2 cellular contexts compared by ENCODE assay signal in the genomic region with DNA sequence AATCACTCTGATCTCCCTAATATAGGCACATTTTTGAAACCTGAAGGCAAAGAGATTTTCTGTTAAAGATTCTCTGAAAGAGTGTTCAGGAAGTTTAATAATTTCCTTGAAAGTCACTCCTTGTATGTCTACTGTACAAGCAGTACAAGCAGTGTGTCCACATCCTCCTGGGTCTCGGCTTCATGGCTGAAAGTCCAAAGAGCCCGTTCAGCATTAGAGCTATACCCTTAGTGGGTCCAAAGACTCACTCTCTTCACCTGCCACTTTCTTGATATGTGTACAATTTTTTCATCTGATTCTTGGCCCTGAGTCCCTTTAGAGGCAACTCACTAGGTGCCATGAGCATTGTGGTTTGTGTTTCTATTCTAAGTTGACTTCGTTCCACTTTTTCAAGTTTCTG.
A peak's percentile ranks its signal among the peaks of the same experiment; 100 is the strongest.
TF ChIP-seq lines count a peak whose summit lies in the region.

No MANE protein-coding gene starts in this region.

TF ChIP-seq in GM23338, 12 proteins besides CTCF, POLR2A, EP300 and RAD21 (continued from another document):
- TF ChIP-seq EZH2phosphoT487 (IDR thresholded peaks at IDR 0.05; ENCODE audit: unreplicated experiment) (no peak), JUNB (IDR thresholded peaks at IDR 0.05; ENCODE audit: unreplicated experiment) (no peak), POLR2AphosphoS5 (IDR thresholded peaks at IDR 0.05; ENCODE audit: low read depth) (no peak), STAT1 (IDR thresholded peaks at IDR 0.05; ENCODE audit: unreplicated experiment) (no peak), ZNF331 (CRISPR knock-in tag; IDR thresholded peaks at IDR 0.05; ENCODE audit: low read depth) (no peak)
- TF ChIP-seq, protein P1, sequence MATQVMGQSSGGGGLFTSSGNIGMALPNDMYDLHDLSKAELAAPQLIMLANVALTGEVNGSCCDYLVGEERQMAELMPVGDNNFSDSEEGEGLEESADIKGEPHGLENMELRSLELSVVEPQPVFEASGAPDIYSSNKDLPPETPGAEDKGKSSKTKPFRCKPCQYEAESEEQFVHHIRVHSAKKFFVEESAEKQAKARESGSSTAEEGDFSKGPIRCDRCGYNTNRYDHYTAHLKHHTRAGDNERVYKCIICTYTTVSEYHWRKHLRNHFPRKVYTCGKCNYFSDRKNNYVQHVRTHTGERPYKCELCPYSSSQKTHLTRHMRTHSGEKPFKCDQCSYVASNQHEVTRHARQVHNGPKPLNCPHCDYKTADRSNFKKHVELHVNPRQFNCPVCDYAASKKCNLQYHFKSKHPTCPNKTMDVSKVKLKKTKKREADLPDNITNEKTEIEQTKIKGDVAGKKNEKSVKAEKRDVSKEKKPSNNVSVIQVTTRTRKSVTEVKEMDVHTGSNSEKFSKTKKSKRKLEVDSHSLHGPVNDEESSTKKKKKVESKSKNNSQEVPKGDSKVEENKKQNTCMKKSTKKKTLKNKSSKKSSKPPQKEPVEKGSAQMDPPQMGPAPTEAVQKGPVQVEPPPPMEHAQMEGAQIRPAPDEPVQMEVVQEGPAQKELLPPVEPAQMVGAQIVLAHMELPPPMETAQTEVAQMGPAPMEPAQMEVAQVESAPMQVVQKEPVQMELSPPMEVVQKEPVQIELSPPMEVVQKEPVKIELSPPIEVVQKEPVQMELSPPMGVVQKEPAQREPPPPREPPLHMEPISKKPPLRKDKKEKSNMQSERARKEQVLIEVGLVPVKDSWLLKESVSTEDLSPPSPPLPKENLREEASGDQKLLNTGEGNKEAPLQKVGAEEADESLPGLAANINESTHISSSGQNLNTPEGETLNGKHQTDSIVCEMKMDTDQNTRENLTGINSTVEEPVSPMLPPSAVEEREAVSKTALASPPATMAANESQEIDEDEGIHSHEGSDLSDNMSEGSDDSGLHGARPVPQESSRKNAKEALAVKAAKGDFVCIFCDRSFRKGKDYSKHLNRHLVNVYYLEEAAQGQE (IDR thresholded peaks at IDR 0.05; ENCODE audit: unreplicated experiment): no peak
- TF ChIP-seq, protein P2, sequence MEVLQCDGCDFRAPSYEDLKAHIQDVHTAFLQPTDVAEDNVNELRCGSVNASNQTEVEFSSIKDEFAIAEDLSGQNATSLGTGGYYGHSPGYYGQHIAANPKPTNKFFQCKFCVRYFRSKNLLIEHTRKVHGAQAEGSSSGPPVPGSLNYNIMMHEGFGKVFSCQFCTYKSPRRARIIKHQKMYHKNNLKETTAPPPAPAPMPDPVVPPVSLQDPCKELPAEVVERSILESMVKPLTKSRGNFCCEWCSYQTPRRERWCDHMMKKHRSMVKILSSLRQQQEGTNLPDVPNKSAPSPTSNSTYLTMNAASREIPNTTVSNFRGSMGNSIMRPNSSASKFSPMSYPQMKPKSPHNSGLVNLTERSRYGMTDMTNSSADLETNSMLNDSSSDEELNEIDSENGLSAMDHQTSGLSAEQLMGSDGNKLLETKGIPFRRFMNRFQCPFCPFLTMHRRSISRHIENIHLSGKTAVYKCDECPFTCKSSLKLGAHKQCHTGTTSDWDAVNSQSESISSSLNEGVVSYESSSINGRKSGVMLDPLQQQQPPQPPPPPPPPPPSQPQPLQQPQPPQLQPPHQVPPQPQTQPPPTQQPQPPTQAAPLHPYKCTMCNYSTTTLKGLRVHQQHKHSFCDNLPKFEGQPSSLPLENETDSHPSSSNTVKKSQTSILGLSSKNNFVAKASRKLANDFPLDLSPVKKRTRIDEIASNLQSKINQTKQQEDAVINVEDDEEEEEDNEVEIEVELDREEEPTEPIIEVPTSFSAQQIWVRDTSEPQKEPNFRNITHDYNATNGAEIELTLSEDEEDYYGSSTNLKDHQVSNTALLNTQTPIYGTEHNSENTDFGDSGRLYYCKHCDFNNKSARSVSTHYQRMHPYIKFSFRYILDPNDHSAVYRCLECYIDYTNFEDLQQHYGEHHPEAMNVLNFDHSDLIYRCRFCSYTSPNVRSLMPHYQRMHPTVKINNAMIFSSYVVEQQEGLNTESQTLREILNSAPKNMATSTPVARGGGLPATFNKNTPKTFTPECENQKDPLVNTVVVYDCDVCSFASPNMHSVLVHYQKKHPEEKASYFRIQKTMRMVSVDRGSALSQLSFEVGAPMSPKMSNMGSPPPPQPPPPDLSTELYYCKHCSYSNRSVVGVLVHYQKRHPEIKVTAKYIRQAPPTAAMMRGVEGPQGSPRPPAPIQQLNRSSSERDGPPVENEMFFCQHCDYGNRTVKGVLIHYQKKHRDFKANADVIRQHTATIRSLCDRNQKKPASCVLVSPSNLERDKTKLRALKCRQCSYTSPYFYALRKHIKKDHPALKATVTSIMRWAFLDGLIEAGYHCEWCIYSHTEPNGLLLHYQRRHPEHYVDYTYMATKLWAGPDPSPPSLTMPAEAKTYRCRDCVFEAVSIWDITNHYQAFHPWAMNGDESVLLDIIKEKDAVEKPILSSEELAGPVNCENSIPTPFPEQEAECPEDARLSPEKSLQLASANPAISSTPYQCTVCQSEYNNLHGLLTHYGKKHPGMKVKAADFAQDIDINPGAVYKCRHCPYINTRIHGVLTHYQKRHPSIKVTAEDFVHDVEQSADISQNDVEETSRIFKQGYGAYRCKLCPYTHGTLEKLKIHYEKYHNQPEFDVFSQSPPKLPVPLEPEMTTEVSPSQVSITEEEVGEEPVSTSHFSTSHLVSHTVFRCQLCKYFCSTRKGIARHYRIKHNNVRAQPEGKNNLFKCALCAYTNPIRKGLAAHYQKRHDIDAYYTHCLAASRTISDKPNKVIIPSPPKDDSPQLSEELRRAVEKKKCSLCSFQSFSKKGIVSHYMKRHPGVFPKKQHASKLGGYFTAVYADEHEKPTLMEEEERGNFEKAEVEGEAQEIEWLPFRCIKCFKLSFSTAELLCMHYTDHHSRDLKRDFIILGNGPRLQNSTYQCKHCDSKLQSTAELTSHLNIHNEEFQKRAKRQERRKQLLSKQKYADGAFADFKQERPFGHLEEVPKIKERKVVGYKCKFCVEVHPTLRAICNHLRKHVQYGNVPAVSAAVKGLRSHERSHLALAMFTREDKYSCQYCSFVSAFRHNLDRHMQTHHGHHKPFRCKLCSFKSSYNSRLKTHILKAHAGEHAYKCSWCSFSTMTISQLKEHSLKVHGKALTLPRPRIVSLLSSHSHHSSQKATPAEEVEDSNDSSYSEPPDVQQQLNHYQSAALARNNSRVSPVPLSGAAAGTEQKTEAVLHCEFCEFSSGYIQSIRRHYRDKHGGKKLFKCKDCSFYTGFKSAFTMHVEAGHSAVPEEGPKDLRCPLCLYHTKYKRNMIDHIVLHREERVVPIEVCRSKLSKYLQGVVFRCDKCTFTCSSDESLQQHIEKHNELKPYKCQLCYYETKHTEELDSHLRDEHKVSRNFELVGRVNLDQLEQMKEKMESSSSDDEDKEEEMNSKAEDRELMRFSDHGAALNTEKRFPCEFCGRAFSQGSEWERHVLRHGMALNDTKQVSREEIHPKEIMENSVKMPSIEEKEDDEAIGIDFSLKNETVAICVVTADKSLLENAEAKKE (CRISPR knock-in tag; IDR thresholded peaks at IDR 0.05): no peak

TF ChIP-seq in K562, 482 proteins besides CTCF, POLR2A, EP300 and RAD21:
- TF ChIP-seq, protein P3, sequence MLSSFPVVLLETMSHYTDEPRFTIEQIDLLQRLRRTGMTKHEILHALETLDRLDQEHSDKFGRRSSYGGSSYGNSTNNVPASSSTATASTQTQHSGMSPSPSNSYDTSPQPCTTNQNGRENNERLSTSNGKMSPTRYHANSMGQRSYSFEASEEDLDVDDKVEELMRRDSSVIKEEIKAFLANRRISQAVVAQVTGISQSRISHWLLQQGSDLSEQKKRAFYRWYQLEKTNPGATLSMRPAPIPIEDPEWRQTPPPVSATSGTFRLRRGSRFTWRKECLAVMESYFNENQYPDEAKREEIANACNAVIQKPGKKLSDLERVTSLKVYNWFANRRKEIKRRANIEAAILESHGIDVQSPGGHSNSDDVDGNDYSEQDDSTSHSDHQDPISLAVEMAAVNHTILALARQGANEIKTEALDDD (IDR thresholded peaks at IDR 0.05): 0 out of 2 replicates have a peak, but pooled peaks have one; percentile 0
- TF ChIP-seq RBM22 (IDR thresholded peaks at IDR 0.05; ENCODE audit: low read depth, low read length, poor library complexity, severe bottlenecking) (no peak), ZFP30 (CRISPR knock-in tag; IDR thresholded peaks at IDR 0.05; ENCODE audit: borderline replicate concordance) (no peak)
TF ChIP-seq in K562: peak in this region for 1.
